In genomic region chr3:28134198-28134597, GRCh38 we compare ENCODE assay signal across 23 cellular contexts.
A peak's percentile ranks its signal among the peaks of the same experiment; 100 is the strongest.
DNase-seq lines count a peak whose midpoint lies in the region; ATAC-seq, FAIRE-seq and TF ChIP-seq lines count a peak whose summit lies in the region.
"Had no signal": no experiment of that assay in that cellular context is flagged by ENCODE, and none has a peak within 500 bp of the region (broad histone marks: within the 10 kb centered on the region; RNA-seq: fewer than 3 reads in every experiment).

No MANE protein-coding gene starts in this region.

- H3K27me3 ChIP-seq in GM12878 (replicated peaks in 1 of 2; ENCODE audit: control insufficient read depth in 2 of 2, insufficient read depth in 2 of 2, low read length in 1 of 2) (no peaks in the 10 kb centered on the region), hepatocyte (no peaks in the 10 kb centered on the region)
- H3K27me3 ChIP-seq: BE2C; BLaER1 treated with 17β-estradiol and CSF1 and Interleukin-3, amounts not matched to agents 10 nM and 100 nM had no signal

- H3K79me2 ChIP-seq in GM12878 (ENCODE audit: control insufficient read depth, insufficient read depth, low read length) (no peaks in the 10 kb centered on the region), hepatocyte (no peaks in the 10 kb centered on the region)

- H3K27ac ChIP-seq in A549 (no peak overlapping the region), GM12878 (ENCODE audit: control insufficient read depth, insufficient read depth) (no peak overlapping the region), hepatocyte (peak overlapping the region; percentile 64)
- H3K27ac ChIP-seq: 22Rv1; BLaER1 treated with 17β-estradiol and CSF1 and Interleukin-3, amounts not matched to agents 10 nM and 100 nM; GM23248 had no signal

- TF ChIP-seq CTCF in A549 (IDR thresholded peaks at IDR 0.05) (no peak), GM12878 (IDR thresholded peaks at IDR 0.05 in 2 of 3, conservative IDR thresholded peaks at IDR 0.05 in 1 of 3; ENCODE audit: control insufficient read depth in 2 of 3, extremely low read depth in 1 of 3, insufficient read depth in 1 of 3, low read depth in 3 of 3, low read length in 3 of 3) (no peak), hepatocyte (IDR thresholded peaks at IDR 0.05; ENCODE audit: poor library complexity) (no peak)

- intact Hi-C loops in GM12878 (cut with micrococcal nuclease; ENCODE audit: unreplicated experiment): no loop called here

- 5% methylated on average over 1 of the region's 1 CpG for WGBS in A549 (ENCODE audit: missing lambda C conversion rate)
- WGBS in GM12878 (ENCODE audit: insufficient coverage, insufficient replicate concordance, low lambda C conversion rate, missing lambda C conversion rate): 0% methylated on average over 1 of the region's 1 CpG
- 79% methylated on average over 1 of the region's 1 CpG for WGBS in hepatocyte (ENCODE audit: low lambda C conversion rate, missing lambda C conversion rate)

- H3K4me1 ChIP-seq in A549 (no peaks in the 10 kb centered on the region; the same call in 2 of the 3 replicates), GM12878 (ENCODE audit: control insufficient read depth, insufficient read depth, low read length) (no peaks in the 10 kb centered on the region), hepatocyte (ENCODE audit: insufficient read depth) (peaks cover 14% of the 10 kb centered on the region)
- H3K4me1 ChIP-seq: BE2C; BLaER1 treated with 17β-estradiol and CSF1 and Interleukin-3, amounts not matched to agents 10 nM and 100 nM had no signal

- H3K9me3 ChIP-seq in A549 (no peaks in the 10 kb centered on the region), GM12878 (replicated peaks; ENCODE audit: control insufficient read depth, insufficient read depth, low read length) (no peaks in the 10 kb centered on the region), hepatocyte (ENCODE audit: low read depth) (no peaks in the 10 kb centered on the region)
- H3K9me3 ChIP-seq: BE2C; BLaER1 treated with 17β-estradiol and CSF1 and Interleukin-3, amounts not matched to agents 10 nM and 100 nM had no signal

- no peak overlapping the region for H3K9ac ChIP-seq in GM12878 (ENCODE audit: control insufficient read depth, insufficient read depth, low read length)
- H3K9ac ChIP-seq: BLaER1 treated with 17β-estradiol and CSF1 and Interleukin-3, amounts not matched to agents 10 nM and 100 nM; GM23248 had no signal

- H3K4me3 ChIP-seq in A549: no peak overlapping the region
- no peak overlapping the region for H3K4me3 ChIP-seq in GM12878
- no peak overlapping the region for H3K4me3 ChIP-seq in hepatocyte
- H3K4me3 ChIP-seq: BLaER1 treated with 17β-estradiol and CSF1 and Interleukin-3, amounts not matched to agents 10 nM and 100 nM; GM23248 had no signal

- no peak for TF ChIP-seq EP300 in A549 (IDR thresholded peaks at IDR 0.05)
- no peak for TF ChIP-seq EP300 in GM12878 (IDR thresholded peaks at IDR 0.05; ENCODE audit: borderline replicate concordance in 1 of 2, control insufficient read depth in 1 of 2, low read depth in 2 of 2, low read length in 2 of 2)

- no peaks in the 10 kb centered on the region for H4K20me1 ChIP-seq in GM12878 (ENCODE audit: control insufficient read depth, insufficient read depth)
- H4K20me1 ChIP-seq in hepatocyte (ENCODE audit: insufficient read depth, poor library complexity, severe bottlenecking): no peaks in the 10 kb centered on the region
- H4K20me1 ChIP-seq: BLaER1 treated with 17β-estradiol and CSF1 and Interleukin-3, amounts not matched to agents 10 nM and 100 nM had no signal

- DNase-seq in DMS53 (lab: John Stamatoyannopoulos, UW): peak; percentile 2
- no peak for DNase-seq in DMS53 treated with DMSO at 0.1 percent for 48 hours (lab: John Stamatoyannopoulos, UW; ENCODE audit: unreplicated experiment)
- no peak for DNase-seq in A549 (ENCODE audit: low read depth in 1 of 2, low spot score in 1 of 2)
- DNase-seq in GM12878 (ENCODE audit: low read depth, low spot score): no peak
- no peak for DNase-seq in hepatocyte (ENCODE audit: low spot score)
- no peak for DNase-seq in NCI-H2107 treated with DMSO at 0.1 percent for 48 hours (lab: John Stamatoyannopoulos, UW; ENCODE audit: unreplicated experiment)
- DNase-seq in cerebellar cortex (ENCODE audit: low spot score): no peak
- DNase-seq: ACHN; AML-193; BE2C; CD4-positive, alpha-beta T cell; CD8-positive, alpha-beta memory T cell; DMS 273 treated with DMSO at 0.1 percent for 48 hours; DND-41; GM23248; H7; HCEC 1CT had no signal

- BruUV-seq in GM12878 (replicated peaks; lab: Mats Ljungman, UMichigan): no TSS peak

- POLR2A ChIA-PET in A549 (lab: Yijun Ruan, JAX): no interaction called here
- POLR2A ChIA-PET in GM12878 (lab: Charles Lee): interaction anchor here (1.1 to 1.7 kb wide), 3 partner anchors 9 to 84 kb away, joined by 3 to 7 read pairs (median 3); no protein-coding TSS in a partner anchor

- FAIRE-seq in A549 (lab: Jason Lieb, UNC) (no peak), GM12878 (lab: Jason Lieb, UNC) (no peak)
- FAIRE-seq: A204.1, D721Med, G401.6, H1 had no signal

- RAD21 ChIA-PET in GM12878 (lab: Charles Lee; ENCODE audit: unreplicated experiment): interaction anchor here (1.2 to 18.4 kb wide), 14 partner anchors 6 to 422 kb away, joined by 3 to 344 read pairs (median 16); partner anchors contain the start of gene EOMES

- CTCF ChIA-PET in A549 (lab: Yijun Ruan, JAX) (no interaction called here), GM12878 (lab: Yijun Ruan, JAX) (interaction anchor here (0.7 to 1.4 kb wide), 4 partner anchors 11 to 176 kb away, joined by 3 to 4 read pairs (median 3); no protein-coding TSS in a partner anchor)

- no peak for TF ChIP-seq POLR2A in A549 (IDR thresholded peaks at IDR 0.05; ENCODE audit: low read length)
- no peak for TF ChIP-seq POLR2A in GM12878 (IDR thresholded peaks at IDR 0.05; ENCODE audit: low read depth, low read length)

- TF ChIP-seq RAD21 in A549 (conservative IDR thresholded peaks at IDR 0.05 in 1 of 2, IDR thresholded peaks at IDR 0.05 in 1 of 2) (no peak), GM12878 (IDR thresholded peaks at IDR 0.05; ENCODE audit: insufficient read depth, low read depth, low read length) (no peak)

- SMC1A ChIA-PET in GM12878 (lab: Charles Lee; ENCODE audit: uncharacterized antibody, unreplicated experiment): interaction anchor here (0.6 to 27.3 kb wide), 18 partner anchors 5 to 415 kb away, joined by 3 to 602 read pairs (median 8); no protein-coding TSS in a partner anchor

- H3K9me2 ChIP-seq in hepatocyte (replicated peaks; ENCODE audit: insufficient read depth): no peaks in the 10 kb centered on the region

- H3K36me3 ChIP-seq in GM12878 (ENCODE audit: control insufficient read depth in 2 of 2, insufficient read depth in 2 of 2, low read length in 1 of 2): no peaks in the 10 kb centered on the region
- no peaks in the 10 kb centered on the region for H3K36me3 ChIP-seq in hepatocyte (replicated peaks; ENCODE audit: insufficient read depth, low read depth)
- H3K36me3 ChIP-seq: BE2C; BLaER1 treated with 17β-estradiol and CSF1 and Interleukin-3, amounts not matched to agents 10 nM and 100 nM had no signal

- no peak overlapping the region for H3K4me2 ChIP-seq in A549
- H3K4me2 ChIP-seq in GM12878 (ENCODE audit: control insufficient read depth, insufficient read depth): no peak overlapping the region
- no peak overlapping the region for H3K4me2 ChIP-seq in hepatocyte
- H3K4me2 ChIP-seq: BLaER1 treated with 17β-estradiol and CSF1 and Interleukin-3, amounts not matched to agents 10 nM and 100 nM had no signal

- no peak for ATAC-seq in A549
- ATAC-seq in GM12878: peak; percentile 41

- H2AFZ ChIP-seq in GM12878 (ENCODE audit: control insufficient read depth, low read depth, low read length) (no peak overlapping the region), hepatocyte (no peak overlapping the region)
- H2AFZ ChIP-seq: GM23248 had no signal

- in situ Hi-C loops in GM12878 (cut with MboI): loop anchor here (10.0 kb wide), 1 partner anchor 419 kb away; no protein-coding TSS in a partner anchor

TF ChIP-seq in GM12878, 131 proteins besides CTCF, POLR2A, EP300 and RAD21 (continues in another document):
- no peak for TF ChIP-seq PRDM15 (CRISPR knock-in tag; IDR thresholded peaks at IDR 0.05)
- TF ChIP-seq SKIL (IDR thresholded peaks at IDR 0.05; ENCODE audit: low read depth, poor library complexity, severe bottlenecking): peak; percentile 84
